1 cellular context compared by ENCODE assay signal in the genomic region with DNA sequence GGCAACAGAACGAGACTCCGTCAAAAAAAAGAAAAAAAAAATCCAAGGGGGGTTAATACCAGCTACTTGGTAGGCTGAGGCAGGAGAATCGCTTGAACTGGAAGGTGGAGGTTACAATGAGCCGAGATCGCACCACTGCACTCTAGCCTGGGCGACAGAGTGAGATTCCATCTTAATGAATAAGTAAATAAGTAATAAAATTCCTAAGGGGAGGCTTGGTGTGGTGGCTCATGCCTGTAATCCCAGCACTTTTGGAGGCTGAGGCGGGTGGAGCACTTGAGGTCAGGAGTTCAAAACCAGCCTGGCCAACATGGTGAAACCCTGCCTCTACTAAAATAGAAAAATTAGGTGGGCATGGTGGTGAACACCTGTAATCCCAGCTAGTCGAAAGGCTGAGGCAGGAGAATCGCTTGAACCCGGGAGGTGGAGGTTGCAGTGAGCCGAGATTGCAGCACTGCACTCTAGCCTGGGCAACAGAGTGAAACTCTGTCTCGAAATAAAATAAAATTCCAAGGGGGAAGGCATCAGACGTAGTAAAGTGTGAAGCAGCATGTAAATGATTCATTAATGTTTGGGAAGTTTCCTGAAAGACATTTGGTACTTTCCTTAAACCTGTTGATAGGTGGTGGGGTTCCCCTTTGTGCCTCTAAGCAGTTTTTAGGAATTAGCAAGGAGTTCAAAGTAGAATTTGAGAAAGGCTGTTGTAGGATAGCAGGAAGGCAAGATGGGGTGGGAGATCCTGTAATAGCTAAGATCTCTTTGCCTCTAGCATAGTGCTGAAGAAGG. TPM values are rescaled to one million over a fixed set of nuclear protein-coding genes. Genes with fewer than 3 reads are reported as not detected.
"Had no signal": no experiment of that assay in that cellular context is flagged by ENCODE, and none has a peak within 500 bp of the region (broad histone marks: within the 10 kb centered on the region; RNA-seq: fewer than 3 reads in every experiment).

No MANE protein-coding gene starts in this region.

RNA-seq across cellular contexts. Expression of gene NDE1, which starts 3.3 kb away (rescaled TPM):
- polyA plus RNA-seq: neural cell had no signal
